In the genomic region with DNA sequence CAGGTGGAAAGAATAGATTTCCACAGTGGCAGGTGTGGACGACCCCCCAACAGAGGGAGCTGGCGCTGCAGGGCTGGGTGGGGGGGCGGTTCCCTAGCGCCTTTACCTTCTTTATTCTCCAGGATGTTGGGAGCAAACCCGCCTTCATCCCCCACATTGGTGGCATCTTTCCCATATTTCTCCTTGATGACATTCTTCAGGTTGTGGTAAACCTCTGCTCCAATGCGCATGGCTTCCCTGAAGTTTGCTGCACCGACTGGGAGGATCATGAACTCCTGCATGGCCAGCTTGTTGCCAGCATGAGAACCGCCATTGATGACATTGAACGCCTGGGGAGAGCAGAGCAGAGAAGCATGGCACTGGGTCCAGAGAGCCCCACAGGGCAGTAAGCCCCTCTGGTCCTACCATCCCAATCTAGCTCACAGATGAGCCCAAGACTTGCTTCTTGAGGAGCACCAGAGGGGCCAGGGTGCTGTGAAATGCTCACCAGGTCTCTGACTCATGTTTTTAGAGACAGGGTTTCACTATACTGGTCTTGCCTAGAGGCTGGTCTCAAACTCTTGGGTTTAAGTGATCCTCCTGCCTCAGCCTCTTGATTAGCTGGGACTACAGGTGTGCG, we compare ENCODE assay signal across 2 cellular contexts.
A peak's percentile ranks its signal among the peaks of the same experiment; 100 is the strongest.
TF ChIP-seq lines count a peak whose summit lies in the region.

No MANE protein-coding gene starts in this region.

TF ChIP-seq in GM12891, 5 proteins besides CTCF, POLR2A, EP300 and RAD21:
- no peak for TF ChIP-seq PAX5 (IDR thresholded peaks at IDR 0.05; ENCODE audit: insufficient read depth, low read length, severe bottlenecking)
- peak; percentile 15; the same call in 1 of the 2 replicates for TF ChIP-seq POLR2AphosphoS5 (IDR thresholded peaks at IDR 0.05; ENCODE audit: low read depth, low read length)

TF ChIP-seq in endothelial cell of umbilical vein, 7 proteins besides CTCF, POLR2A, EP300 and RAD21:
- TF ChIP-seq JUN (IDR thresholded peaks at IDR 0.05; ENCODE audit: borderline replicate concordance, insufficient read depth, insufficient read length, low read depth): no peak
- peak; percentile 12 for TF ChIP-seq POLR2AphosphoS5 (IDR thresholded peaks at IDR 0.05; ENCODE audit: insufficient read depth, low read depth, low read length)
- no peak for TF ChIP-seq FOS (IDR thresholded peaks at IDR 0.05; ENCODE audit: borderline replicate concordance, insufficient read depth, low read length)
- no peak for TF ChIP-seq MYC (IDR thresholded peaks at IDR 0.05; ENCODE audit: low read depth, low read length)
- TF ChIP-seq EZH2 (IDR thresholded peaks at IDR 0.05; ENCODE audit: borderline replicate concordance, low read depth, low read length, severe bottlenecking): no peak
TF ChIP-seq in endothelial cell of umbilical vein: peak in this region for 1.
